8 cellular contexts compared by ENCODE assay signal in the genomic region with DNA sequence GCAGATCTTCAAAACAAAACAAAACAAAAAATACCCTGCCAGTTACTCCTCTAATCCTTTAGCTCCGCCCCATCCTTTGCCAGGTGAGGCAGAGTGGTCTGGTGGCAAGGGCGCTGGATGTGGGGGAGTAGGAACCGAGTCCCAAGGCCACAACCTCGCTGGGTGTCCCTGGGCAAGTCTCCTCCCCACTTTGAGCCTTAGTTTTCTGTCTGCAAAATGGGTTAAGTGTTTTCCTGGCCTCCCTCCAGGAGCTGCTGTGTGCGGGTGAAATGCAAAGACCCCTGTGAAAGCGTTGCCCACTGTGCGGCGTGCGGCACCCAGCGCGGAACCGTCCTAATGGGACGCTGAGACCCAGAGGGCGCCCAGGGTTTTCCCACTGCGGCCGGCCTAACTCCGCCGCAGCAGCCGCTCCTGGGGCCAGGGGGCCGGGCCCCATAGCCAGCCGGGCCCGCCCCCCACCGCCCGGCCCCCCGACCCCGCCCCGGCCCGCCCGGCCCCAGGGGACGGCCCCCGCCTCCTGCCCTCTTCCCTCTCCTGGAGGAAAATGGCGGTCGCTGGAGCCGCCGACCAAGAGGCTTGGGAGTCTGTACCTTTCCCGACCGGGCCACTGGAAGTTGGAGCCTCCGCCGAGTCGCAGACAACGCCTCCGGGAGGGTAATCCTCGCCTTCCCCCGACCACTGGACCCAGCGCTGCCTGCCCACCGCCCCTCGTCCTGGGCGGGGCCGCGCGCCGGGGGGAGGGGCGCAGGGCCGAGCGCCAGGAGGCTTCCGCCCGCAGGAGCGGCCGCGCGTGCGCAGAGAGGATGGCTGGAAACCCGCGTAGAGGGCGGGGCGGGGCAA. TPM values are rescaled to one million over a fixed set of nuclear protein-coding genes. Genes with fewer than 3 reads are reported as not detected.
A peak's percentile ranks its signal among the peaks of the same experiment; 100 is the strongest.
DNase-seq lines count a peak whose midpoint lies in the region; ATAC-seq and TF ChIP-seq lines count a peak whose summit lies in the region.

A gene with protein sequence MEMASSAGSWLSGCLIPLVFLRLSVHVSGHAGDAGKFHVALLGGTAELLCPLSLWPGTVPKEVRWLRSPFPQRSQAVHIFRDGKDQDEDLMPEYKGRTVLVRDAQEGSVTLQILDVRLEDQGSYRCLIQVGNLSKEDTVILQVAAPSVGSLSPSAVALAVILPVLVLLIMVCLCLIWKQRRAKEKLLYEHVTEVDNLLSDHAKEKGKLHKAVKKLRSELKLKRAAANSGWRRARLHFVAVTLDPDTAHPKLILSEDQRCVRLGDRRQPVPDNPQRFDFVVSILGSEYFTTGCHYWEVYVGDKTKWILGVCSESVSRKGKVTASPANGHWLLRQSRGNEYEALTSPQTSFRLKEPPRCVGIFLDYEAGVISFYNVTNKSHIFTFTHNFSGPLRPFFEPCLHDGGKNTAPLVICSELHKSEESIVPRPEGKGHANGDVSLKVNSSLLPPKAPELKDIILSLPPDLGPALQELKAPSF (plus strand): TSS at position 523 of the 840 bp plus-strand sequence. CDS start 13,327 bp downstream, outside the sequence.
A gene with protein sequence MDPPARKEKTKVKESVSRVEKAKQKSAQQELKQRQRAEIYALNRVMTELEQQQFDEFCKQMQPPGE (minus strand): TSS at position 798 of the 840 bp plus-strand sequence. CDS start 853 bp downstream, outside the sequence.

- peaks cover 25% of the 10 kb centered on the region for H3K4me1 Mint-ChIP-seq in activated naive CD4-positive, alpha-beta T cell treated with anti-CD3 and anti-CD28 coated beads, Interleukin-2, amount 50 U/mL, for 24 hours
- H3K4me1 Mint-ChIP-seq in glutamatergic neuron (ENCODE audit: low read depth, unreplicated experiment) = peaks cover 2% of the 10 kb centered on the region

- peaks cover 7% of the 10 kb centered on the region for H3K4me1 ChIP-seq in ovary (ENCODE audit: insufficient read depth)
- H3K4me1 ChIP-seq in thoracic aorta (ENCODE audit: control insufficient read depth in 1 of 2, low read depth in 2 of 2) = peaks cover 9 to 17% of the 10 kb centered on the region in 2 donors

- intact Hi-C loops in ovary (cut with DNase I) = loop anchor here in 1 of 4 donors (10.0 kb wide), 1 partner anchor 52 kb away; a partner anchor contains a TSS

- H3K27me3 ChIP-seq in ovary (no peaks in the 10 kb centered on the region), thoracic aorta (replicated peaks; ENCODE audit: insufficient read depth) (no peaks in the 10 kb centered on the region)

- H3K4me3 Mint-ChIP-seq in activated naive CD4-positive, alpha-beta T cell treated with anti-CD3 and anti-CD28 coated beads, Interleukin-2, amount 50 U/mL, for 24 hours = peak within 1 kb of the TSS; percentile 82
- H3K4me3 Mint-ChIP-seq in glutamatergic neuron (ENCODE audit: unreplicated experiment) = peak within 1 kb of the TSS; percentile 96

- no peaks in the 10 kb centered on the region for H3K27me3 Mint-ChIP-seq in activated naive CD4-positive, alpha-beta T cell treated with anti-CD3 and anti-CD28 coated beads, Interleukin-2, amount 50 U/mL, for 24 hours
- H3K27me3 Mint-ChIP-seq in glutamatergic neuron (ENCODE audit: unreplicated experiment) = peaks cover 5% of the 10 kb centered on the region

- H3K4me3 ChIP-seq in HFF-Myc (replicated peaks; ENCODE audit: low read depth, low read length) (peak within 1 kb of the TSS; percentile 59), SK-N-MC (peak within 1 kb of the TSS; percentile 93), ovary (peak within 1 kb of the TSS; percentile 90), thoracic aorta (peak within 1 kb of the TSS; percentile 97)

- H3K9me3 ChIP-seq in SK-N-MC (ENCODE audit: low read depth, low read length) (no peaks in the 10 kb centered on the region), ovary (no peaks in the 10 kb centered on the region), thoracic aorta (no peaks in the 10 kb centered on the region)

- TF ChIP-seq CTCF in HFF-Myc (IDR thresholded peaks at IDR 0.05; ENCODE audit: low read depth, low read length, missing control alignments) (no peak), glutamatergic neuron (IDR thresholded peaks at IDR 0.05; ENCODE audit: partially characterized antibody, unreplicated experiment) (no peak), ovary (IDR thresholded peaks at IDR 0.05) (no peak), thoracic aorta (IDR thresholded peaks at IDR 0.05) (no peak)

- peak within 1 kb of the TSS; percentile 94 for H3K27ac ChIP-seq in SK-N-MC
- H3K27ac ChIP-seq in ovary = peak within 1 kb of the TSS; percentile 71 to 99
- H3K27ac ChIP-seq in thoracic aorta = peak within 1 kb of the TSS; percentile 98 to 99

- WGBS in ovary, 3 donors = 1% methylated on average over 52 to 66 of the region's 66 CpGs

- H3K9ac ChIP-seq in SK-N-MC (ENCODE audit: insufficient read length) = peak within 1 kb of the TSS; percentile 94

- H3K9me3 Mint-ChIP-seq in activated naive CD4-positive, alpha-beta T cell treated with anti-CD3 and anti-CD28 coated beads, Interleukin-2, amount 50 U/mL, for 24 hours = no peaks in the 10 kb centered on the region
- H3K9me3 Mint-ChIP-seq in glutamatergic neuron (ENCODE audit: unreplicated experiment) = peaks cover 7% of the 10 kb centered on the region

- 0 out of 2 replicates have a peak, but pooled peaks cover 3% of the 10 kb centered on the region for H3K36me3 ChIP-seq in SK-N-MC (ENCODE audit: insufficient read depth, low read length)
- H3K36me3 ChIP-seq in ovary = no peaks in the 10 kb centered on the region
- no peaks in the 10 kb centered on the region for H3K36me3 ChIP-seq in thoracic aorta

- peak within 1 kb of the TSS; percentile 79 for H3K27ac Mint-ChIP-seq in activated naive CD4-positive, alpha-beta T cell treated with anti-CD3 and anti-CD28 coated beads, Interleukin-2, amount 50 U/mL, for 24 hours
- H3K27ac Mint-ChIP-seq in glutamatergic neuron (ENCODE audit: unreplicated experiment) = peak within 1 kb of the TSS; percentile 98

- DNase-seq in GM03348 (ENCODE audit: low spot score) (peak; percentile 99), HFF-Myc (ENCODE audit: extremely low read depth, low read depth) (peak; percentile 36), MV-4-11 (lab: John Stamatoyannopoulos, UW) (peak; percentile 75), SK-N-MC (ENCODE audit: low read depth, low spot score) (no peak), glutamatergic neuron (peak; percentile 97), ovary (peak; percentile 92 to 96 (median 95)), thoracic aorta (ENCODE audit: low spot score) (peak; percentile 65)

- peaks cover 2% of the 10 kb centered on the region for H3K36me3 Mint-ChIP-seq in activated naive CD4-positive, alpha-beta T cell treated with anti-CD3 and anti-CD28 coated beads, Interleukin-2, amount 50 U/mL, for 24 hours
- H3K36me3 Mint-ChIP-seq in glutamatergic neuron (ENCODE audit: unreplicated experiment) = no peaks in the 10 kb centered on the region

- no peak for TF ChIP-seq EP300 in ovary (IDR thresholded peaks at IDR 0.05)

- peak; percentile 40 for TF ChIP-seq POLR2A in ovary (IDR thresholded peaks at IDR 0.05)

- peak; percentile 99 for ATAC-seq in thoracic aorta (ENCODE audit: insufficient number of reproducible peaks, low FRiP score, low read depth)

RNA-seq across cellular contexts. Expression of the first gene that starts in this region (rescaled TPM):
- total RNA-seq in glutamatergic neuron (ENCODE audit: unreplicated experiment) = 4.9 TPM
- 10 to 100 TPM in 1 of 7 donors, 1 to 10 TPM in 6; 3.2 to 10.6 (median 7.7) TPM for total RNA-seq in ovary
- polyA plus RNA-seq in ovary = 10 to 100 TPM in 1 of 2 donors, 1 to 10 TPM in 1; 5.0 to 12.8 TPM
- 10 to 100 TPM in 1 of 2 donors, 1 to 10 TPM in 1; 7.0 to 18.0 TPM for total RNA-seq in thoracic aorta

RNA-seq across cellular contexts. Expression of the second gene that starts in this region (rescaled TPM):
- 100 TPM for total RNA-seq in glutamatergic neuron (ENCODE audit: unreplicated experiment)
- 10 to 100 TPM; 20.8 to 56.6 (median 30.3) TPM for total RNA-seq in ovary
- polyA plus RNA-seq in ovary = 10 to 100 TPM; 39.6 to 45.6 TPM
- 10 to 100 TPM; 10.2 to 20.9 TPM for total RNA-seq in thoracic aorta
